Comparison of ENCODE assay signal across 9 cellular contexts in genomic region chr1:23100074-23100748, GRCh38.
DNase-seq lines count a peak whose midpoint lies in the region; ATAC-seq and TF ChIP-seq lines count a peak whose summit lies in the region.
"Had no signal": no experiment of that assay in that cellular context is flagged by ENCODE, and none has a peak within 500 bp of the region (broad histone marks: within the 10 kb centered on the region; RNA-seq: fewer than 3 reads in every experiment).

No MANE protein-coding gene starts in this region.

- no TSS peak for BruUV-seq in PC-9 (replicated peaks; lab: Mats Ljungman, UMichigan)

- POLR2A ChIA-PET in PC-9 (lab: Charles Lee; ENCODE audit: unreplicated experiment), result interaction anchor here (0.6 to 0.7 kb wide), 3 partner anchors 89 to 592 kb away, joined by 3 to 8 read pairs (median 4); partner anchors contain the start of genes RPL11 and ZNF436

- H3K27me3 ChIP-seq in GM23338 (ENCODE audit: insufficient read depth), result no peaks in the 10 kb centered on the region
- H3K27me3 ChIP-seq in PC-9 (ENCODE audit: insufficient read depth, low read depth), result no peaks in the 10 kb centered on the region
- no peaks in the 10 kb centered on the region for H3K27me3 ChIP-seq in thoracic aorta (replicated peaks; ENCODE audit: insufficient read depth)
- H3K27me3 ChIP-seq: pancreas had no signal

- H3K4me1 ChIP-seq in GM23338 (ENCODE audit: insufficient read depth) (peaks cover 34% of the 10 kb centered on the region), PC-9 (replicated peaks; ENCODE audit: insufficient read depth) (peaks cover 48% of the 10 kb centered on the region), thoracic aorta (ENCODE audit: control insufficient read depth in 1 of 2, low read depth in 2 of 2) (peaks cover 44 to 56% of the 10 kb centered on the region in 2 donors)

- no peak overlapping the region for H3K4me3 Mint-ChIP-seq in GM23338

- peak; percentile 35 for ATAC-seq in GM23338
- ATAC-seq in thoracic aorta (ENCODE audit: insufficient number of reproducible peaks, low FRiP score, low read depth), result no peak
- no peak for ATAC-seq in left colon
- ATAC-seq in HG03025 (IDR thresholded peaks at IDR 0.05; ENCODE audit: low FRiP score, unreplicated experiment), result no peak

- H3K4me3 ChIP-seq in GM23338 (no peak overlapping the region), PC-9 (no peak overlapping the region; the same call in 1 of the 2 replicates), astrocyte of the cerebellum (ENCODE audit: low read depth, low read length) (no peak overlapping the region), thoracic aorta (no peak overlapping the region)
- H3K4me3 ChIP-seq: pancreas had no signal

- no peaks in the 10 kb centered on the region for H3K9me3 ChIP-seq in PC-9 (ENCODE audit: insufficient read depth, low read depth)
- no peaks in the 10 kb centered on the region for H3K9me3 ChIP-seq in thoracic aorta
- H3K9me3 ChIP-seq: pancreas had no signal

- intact Hi-C loops in PC-9 (cut with micrococcal nuclease; ENCODE audit: unreplicated experiment) (loop anchor here (1.0 to 10.0 kb wide), 3 partner anchors 67 to 439 kb away; partner anchors contain the start of gene LUZP1), left colon (cut with DNase I, micrococcal nuclease) (loop anchor here in 1 of 2 donors (2.0 kb wide), 1 partner anchor 85 kb away; no protein-coding TSS in a partner anchor)

- H4K20me1 ChIP-seq in GM23338 (replicated peaks; ENCODE audit: insufficient read depth) (peaks cover 39% of the 10 kb centered on the region), PC-9 (ENCODE audit: insufficient read depth) (no peaks in the 10 kb centered on the region)

- H2AFZ ChIP-seq in GM23338 (no peak overlapping the region), PC-9 (no peak overlapping the region)

- H3K36me3 ChIP-seq in GM23338 (ENCODE audit: insufficient read depth), result peaks cover 9% of the 10 kb centered on the region
- peaks cover 5% of the 10 kb centered on the region; the same call in 1 of the 2 replicates for H3K36me3 ChIP-seq in PC-9 (ENCODE audit: low read depth)
- H3K36me3 ChIP-seq in thoracic aorta, result no peaks in the 10 kb centered on the region
- H3K36me3 ChIP-seq: pancreas had no signal

- DNase-seq in GM23338 (ENCODE audit: low spot score) (peak; percentile 60), PC-9 (peak; percentile 45 to 87), astrocyte of the cerebellum (ENCODE audit: low read depth) (peak; percentile 81), iris pigment epithelial cell (ENCODE audit: low read depth) (peak; percentile 99), thoracic aorta (ENCODE audit: low spot score) (no peak), left colon (no peak), NCI-H2171 treated with DMSO at 0.1 percent for 48 hours (lab: John Stamatoyannopoulos, UW) (no peak)
- DNase-seq: pancreas had no signal

- no peaks in the 10 kb centered on the region for H3K27me3 Mint-ChIP-seq in GM23338 (ENCODE audit: insufficient read depth, low read depth, poor library complexity)

- H3F3A ChIP-seq in GM23338 (replicated peaks; ENCODE audit: low read depth) (no peaks in the 10 kb centered on the region), PC-9 (ENCODE audit: insufficient read depth, low read depth) (peaks cover 66% of the 10 kb centered on the region)

- H3K4me2 ChIP-seq in GM23338, result peak overlapping the region; percentile 24; the same call in 1 of the 2 replicates
- H3K4me2 ChIP-seq in PC-9, result peak overlapping the region; percentile 71

- in situ Hi-C loops in astrocyte of the cerebellum (cut with HindIII; ENCODE audit: low sequenced_read_pairs), result no loop called here

- TF ChIP-seq CTCF in GM23338 (conservative IDR thresholded peaks at IDR 0.05; ENCODE audit: low read depth in 2 of 2) (peak in 1 of 2 experiments; percentile 29; a peak in 2 of 4 replicates), PC-9 (conservative IDR thresholded peaks at IDR 0.05) (no peak), astrocyte of the cerebellum (IDR thresholded peaks at IDR 0.05; ENCODE audit: low read depth, low read length, missing control alignments) (peak; percentile 17), thoracic aorta (IDR thresholded peaks at IDR 0.05) (no peak)

- H3K27ac ChIP-seq in GM23338 (ENCODE audit: low read depth) (peak overlapping the region; percentile 71), PC-9 (peak overlapping the region; percentile 86), thoracic aorta (peak overlapping the region; percentile 28 to 39)
- H3K27ac ChIP-seq: pancreas had no signal

- H3K79me2 ChIP-seq in GM23338 (replicated peaks; ENCODE audit: insufficient read depth) (peaks cover 67% of the 10 kb centered on the region), PC-9 (ENCODE audit: low read depth) (peaks cover 18% of the 10 kb centered on the region; the same call in 1 of the 2 replicates)

- peaks cover 34% of the 10 kb centered on the region for H3K4me1 Mint-ChIP-seq in GM23338

- H3K27ac Mint-ChIP-seq in GM23338, result no peak overlapping the region

- H3K9me3 Mint-ChIP-seq in GM23338, result no peaks in the 10 kb centered on the region; the same call in 2 of the 3 replicates

- CTCF ChIA-PET in PC-9 (lab: Charles Lee), result interaction anchor here (0.7 to 3.0 kb wide), 4 partner anchors 11 to 432 kb away, joined by 3 to 35 read pairs (median 4); no protein-coding TSS in a partner anchor

- peaks cover 7% of the 10 kb centered on the region; the same call in 1 of the 3 replicates for H3K36me3 Mint-ChIP-seq in GM23338 (ENCODE audit: low read depth)

- H3K9me2 ChIP-seq in GM23338 (ENCODE audit: insufficient read depth), result no peaks in the 10 kb centered on the region
- no peaks in the 10 kb centered on the region for H3K9me2 ChIP-seq in PC-9 (ENCODE audit: insufficient read depth)

TF ChIP-seq in GM23338, 12 proteins besides CTCF, POLR2A, EP300 and RAD21 (continues in another document):
- no peak for TF ChIP-seq NANOG (IDR thresholded peaks at IDR 0.05; ENCODE audit: borderline replicate concordance)
- no peak for TF ChIP-seq ZNF331 (CRISPR knock-in tag; IDR thresholded peaks at IDR 0.05; ENCODE audit: low read depth)
- TF ChIP-seq EZH2phosphoT487 (IDR thresholded peaks at IDR 0.05; ENCODE audit: unreplicated experiment), result no peak
- no peak for TF ChIP-seq JUNB (IDR thresholded peaks at IDR 0.05; ENCODE audit: unreplicated experiment)
- TF ChIP-seq ZNF462 (CRISPR knock-in tag; IDR thresholded peaks at IDR 0.05), result no peak
- no peak for TF ChIP-seq ZNF114 (CRISPR knock-in tag; IDR thresholded peaks at IDR 0.05)

Comparison
In these comparisons a context has a peak if more than half of its experiments do, and no peak if none do; other contexts are left out.
1. DNase-seq: peak in GM23338 (single experiment), PC-9 (2 of 2), astrocyte of the cerebellum (single experiment) and iris pigment epithelial cell (single experiment); none in thoracic aorta (single experiment), left colon (0 of 2) and NCI-H2171 treated with DMSO at 0.1 percent for 48 hours (single experiment).
2. H3K27ac ChIP-seq: peak in every context shown above with its lines; median percentile 86 in PC-9; 71 in GM23338; 34 in thoracic aorta.